Comparison of ENCODE assay signal across 23 cellular contexts in the genomic region with DNA sequence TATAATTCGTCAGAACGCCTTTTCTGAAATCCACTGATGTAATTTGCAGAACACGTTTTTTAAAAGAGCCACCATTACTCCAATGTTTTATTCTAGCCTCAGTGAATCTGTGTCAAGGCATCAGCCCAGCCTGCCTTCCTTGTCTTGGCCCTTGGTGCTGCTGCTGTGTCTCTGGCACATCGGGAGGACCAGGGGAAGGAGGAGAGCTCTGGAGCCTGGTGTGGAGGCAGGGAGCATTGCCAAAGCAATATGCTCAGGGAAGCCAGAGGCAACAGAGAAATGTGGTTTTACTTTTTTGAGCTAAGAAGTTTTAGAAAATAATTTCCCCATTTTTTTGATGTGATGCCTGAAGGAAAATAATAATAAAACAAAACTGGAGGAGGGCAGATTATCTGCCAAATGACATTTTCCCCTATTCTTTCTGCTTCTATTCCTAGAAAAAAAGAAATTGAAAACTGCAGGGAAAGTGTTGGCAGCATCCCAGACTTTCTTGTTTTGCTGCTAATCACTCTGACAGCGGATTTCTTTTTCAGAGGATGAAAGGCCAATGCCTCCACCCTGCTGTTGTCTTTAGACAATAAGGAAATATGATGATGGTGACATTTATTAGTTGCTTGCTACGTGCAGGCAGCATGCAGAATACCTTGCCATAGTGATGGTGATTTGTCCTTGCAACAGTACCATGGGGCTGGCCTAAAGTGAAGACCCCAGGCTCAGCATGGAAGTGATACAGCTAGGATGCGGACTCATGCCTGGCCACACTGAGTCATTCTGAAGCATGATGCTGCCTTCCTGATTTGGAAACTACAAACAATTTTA.
A peak's percentile ranks its signal among the peaks of the same experiment; 100 is the strongest.
DNase-seq lines count a peak whose midpoint lies in the region; ATAC-seq and TF ChIP-seq lines count a peak whose summit lies in the region.
"Had no signal": no experiment of that assay in that cellular context is flagged by ENCODE, and none has a peak within 500 bp of the region (broad histone marks: within the 10 kb centered on the region; RNA-seq: fewer than 3 reads in every experiment).

No MANE protein-coding gene starts in this region.

- H3F3A ChIP-seq in SK-N-SH (replicated peaks; ENCODE audit: insufficient read depth) = no peaks in the 10 kb centered on the region

- no peaks in the 10 kb centered on the region for H3K4me1 ChIP-seq in SK-N-SH (ENCODE audit: control insufficient read depth in 1 of 2, insufficient read depth in 2 of 2, low read depth in 1 of 2, low read length in 1 of 2)
- peaks cover 10% of the 10 kb centered on the region for H3K4me1 ChIP-seq in vagina
- H3K4me1 ChIP-seq: lower lobe of right lung, prostate gland, SJCRH30 had no signal

- TF ChIP-seq CTCF in SK-N-SH (IDR thresholded peaks at IDR 0.05) (no peak), astrocyte of the cerebellum (IDR thresholded peaks at IDR 0.05; ENCODE audit: low read depth, low read length, missing control alignments) (no peak), vagina (IDR thresholded peaks at IDR 0.05) (no peak)
- no peak for TF ChIP-seq CTCF in activated CD8-positive, alpha-beta T cell treated with anti-CD3 and anti-CD28 coated beads for 36 hours (IDR thresholded peaks at IDR 0.05)

- no peak for TF ChIP-seq EP300 in SK-N-SH (IDR thresholded peaks at IDR 0.05; ENCODE audit: borderline replicate concordance in 1 of 2, low read depth in 1 of 2, low read length in 1 of 2)

- no peaks in the 10 kb centered on the region for H3K4me1 Mint-ChIP-seq in activated CD8-positive, alpha-beta T cell treated with anti-CD3 and anti-CD28 coated beads for 36 hours (ENCODE audit: low read depth)
- H3K4me1 Mint-ChIP-seq: CD14-positive monocyte; naive thymus-derived CD8-positive, alpha-beta T cell; stimulated activated naive B cell treated with anti-CD40 and anti-IgM and Interleukin-4, amounts not matched to agents 10 μg/mL and 1 μg/mL and 100 μg/mL, for 72 hours had no signal

- no peaks in the 10 kb centered on the region for H3K9me2 ChIP-seq in SK-N-SH

- ATAC-seq in SK-N-SH treated with all-trans-retinoic acid at 6 μM for 48 hours = no peak
- no peak for ATAC-seq in activated CD8-positive, alpha-beta T cell treated with anti-CD3 and anti-CD28 coated beads for 36 hours
- no peak for ATAC-seq in GM21737 (IDR thresholded peaks at IDR 0.05; ENCODE audit: unreplicated experiment)
- ATAC-seq: activated CD4-positive, CD25-positive, alpha-beta regulatory T cell treated with anti-CD3 and anti-CD28 coated beads, Interleukin-2, amount 50 U/mL, for 24 hours; gastrocnemius medialis; lower lobe of right lung; naive thymus-derived CD8-positive, alpha-beta T cell; stimulated activated naive B cell treated with anti-CD40 and anti-IgM and Interleukin-4, amounts not matched to agents 10 μg/mL and 1 μg/mL and 100 μg/mL, for 72 hours had no signal

- H3K4me3 ChIP-seq in SK-N-SH (ENCODE audit: low read depth in 2 of 2, low read length in 1 of 2) (no peak overlapping the region), astrocyte of the cerebellum (ENCODE audit: low read depth, low read length) (no peak overlapping the region), vagina (no peak overlapping the region)
- H3K4me3 ChIP-seq: gastrocnemius medialis, lower lobe of right lung, prostate gland, SJCRH30, transverse colon had no signal

- no peak for TF ChIP-seq RAD21 in SK-N-SH (IDR thresholded peaks at IDR 0.05; ENCODE audit: low read length)

- H3K27ac Mint-ChIP-seq in activated CD8-positive, alpha-beta T cell treated with anti-CD3 and anti-CD28 coated beads for 36 hours = no peak overlapping the region
- H3K27ac Mint-ChIP-seq: activated T-helper 2 cell treated with anti-CD3 and anti-CD28 coated beads, Interferon-gamma antibody, Interleukin-2, Interleukin-4, amounts not matched to agents 10 μg/mL and 5 μg/mL and 100 μg/mL, durations not matched to agents 14 hours and 24 hours and 36 hours; CD14-positive monocyte; naive thymus-derived CD8-positive, alpha-beta T cell; stimulated activated naive B cell treated with anti-CD40 and anti-IgM and Interleukin-4, amounts not matched to agents 10 μg/mL and 1 μg/mL and 100 μg/mL, for 72 hours; T-helper 2 cell treated with Interferon-gamma antibody and Interleukin-4, amounts not matched to agents 5 μg/mL and 100 μg/mL, for 36 hours had no signal

- H4K20me1 ChIP-seq in SK-N-SH (ENCODE audit: insufficient read depth) = no peaks in the 10 kb centered on the region

- no peaks in the 10 kb centered on the region for H3K9me3 Mint-ChIP-seq in activated CD8-positive, alpha-beta T cell treated with anti-CD3 and anti-CD28 coated beads for 36 hours
- H3K9me3 Mint-ChIP-seq: activated T-helper 2 cell treated with anti-CD3 and anti-CD28 coated beads, Interferon-gamma antibody, Interleukin-2, Interleukin-4, amounts not matched to agents 10 μg/mL and 5 μg/mL and 100 μg/mL, durations not matched to agents 14 hours and 24 hours and 36 hours; T-helper 2 cell treated with Interferon-gamma antibody and Interleukin-4, amounts not matched to agents 5 μg/mL and 100 μg/mL, for 36 hours had no signal

- H3K79me2 ChIP-seq in SK-N-SH (ENCODE audit: insufficient read depth) = no peaks in the 10 kb centered on the region

- no peaks in the 10 kb centered on the region for H3K36me3 ChIP-seq in SK-N-SH (replicated peaks in 1 of 2; ENCODE audit: control insufficient read depth in 1 of 2, insufficient read depth in 2 of 2, low read length in 1 of 2)
- H3K36me3 ChIP-seq in vagina = no peaks in the 10 kb centered on the region
- H3K36me3 ChIP-seq: gastrocnemius medialis, lower lobe of right lung, prostate gland, SJCRH30, transverse colon had no signal

- H3K4me3 Mint-ChIP-seq in activated CD8-positive, alpha-beta T cell treated with anti-CD3 and anti-CD28 coated beads for 36 hours = no peak overlapping the region
- H3K4me3 Mint-ChIP-seq: CD14-positive monocyte; naive thymus-derived CD8-positive, alpha-beta T cell; stimulated activated naive B cell treated with anti-CD40 and anti-IgM and Interleukin-4, amounts not matched to agents 10 μg/mL and 1 μg/mL and 100 μg/mL, for 72 hours; T-helper 2 cell treated with Interferon-gamma antibody and Interleukin-4, amounts not matched to agents 5 μg/mL and 100 μg/mL, for 36 hours had no signal

- in situ Hi-C loops in astrocyte of the cerebellum (cut with HindIII; ENCODE audit: low sequenced_read_pairs) = no loop called here

- TF ChIP-seq POLR2A in vagina (IDR thresholded peaks at IDR 0.05) = no peak

- H3K4me2 ChIP-seq in SK-N-SH = 0 out of 2 replicates have a peak overlapping the region, but pooled peaks have one; percentile 27

- DNase-seq in SK-N-SH (no peak), astrocyte of the cerebellum (ENCODE audit: low read depth) (peak; percentile 19), inferior parietal cortex (ENCODE audit: extremely low spot score) (peak; percentile 5), vagina (ENCODE audit: extremely low spot score in 2 of 2) (no peak), middle frontal gyrus (ENCODE audit: extremely low spot score, low spot score) (no peak)
- no peak for DNase-seq in activated CD8-positive, alpha-beta T cell treated with anti-CD3 and anti-CD28 coated beads for 36 hours
- DNase-seq: 8988T; amniotic stem cell; gastrocnemius medialis; lower lobe of right lung; naive thymus-derived CD8-positive, alpha-beta T cell; NCI-H2029; NCI-H526 treated with DMSO at 0.1 percent for 48 hours; SJCRH30; stimulated activated naive B cell treated with anti-CD40 and anti-IgM and Interleukin-4, amounts not matched to agents 10 μg/mL and 1 μg/mL and 100 μg/mL, for 72 hours; transverse colon had no signal

- H3K27me3 ChIP-seq in SK-N-SH (ENCODE audit: insufficient read depth) = no peaks in the 10 kb centered on the region
- H3K27me3 ChIP-seq in vagina = no peaks in the 10 kb centered on the region
- H3K27me3 ChIP-seq: gastrocnemius medialis, SJCRH30, transverse colon had no signal

- H3K36me3 Mint-ChIP-seq in activated CD8-positive, alpha-beta T cell treated with anti-CD3 and anti-CD28 coated beads for 36 hours (ENCODE audit: low read depth) = no peaks in the 10 kb centered on the region
- H3K36me3 Mint-ChIP-seq: CD14-positive monocyte; naive thymus-derived CD8-positive, alpha-beta T cell had no signal

- H3K27me3 Mint-ChIP-seq in activated CD8-positive, alpha-beta T cell treated with anti-CD3 and anti-CD28 coated beads for 36 hours = no peaks in the 10 kb centered on the region

- H3K9ac ChIP-seq in SK-N-SH = no peak overlapping the region

- H3K27ac ChIP-seq in SK-N-SH (ENCODE audit: low read depth in 2 of 2, low read length in 1 of 2) (no peak overlapping the region), vagina (peak overlapping the region; percentile 37)
- H3K27ac ChIP-seq: gastrocnemius medialis, lower lobe of right lung, prostate gland, SJCRH30, transverse colon had no signal

- POLR2A ChIA-PET in SK-N-SH (lab: Yijun Ruan, JAX) = no interaction called here
- POLR2A ChIA-PET in activated CD8-positive, alpha-beta T cell treated with anti-CD3 and anti-CD28 coated beads for 36 hours (lab: Charles Lee) = no interaction called here

- intact Hi-C loops in vagina (cut with DNase I) = no loop called here
- intact Hi-C loops in activated CD8-positive, alpha-beta T cell treated with anti-CD3 and anti-CD28 coated beads for 36 hours (cut with micrococcal nuclease) = no loop called here

- CTCF ChIA-PET in SK-N-SH (lab: Yijun Ruan, JAX) = no interaction called here
- CTCF ChIA-PET in activated CD8-positive, alpha-beta T cell treated with anti-CD3 and anti-CD28 coated beads for 36 hours (lab: Charles Lee) = no interaction called here

- 16% methylated on average over 7 of the region's 7 CpGs for WGBS in SK-N-SH (ENCODE audit: low lambda C conversion rate)

- H3K9me3 ChIP-seq in SK-N-SH (0 out of 2 replicates have a peak, but pooled peaks cover 5% of the 10 kb centered on the region), vagina (no peaks in the 10 kb centered on the region)
- H3K9me3 ChIP-seq: gastrocnemius medialis, prostate gland, SJCRH30, transverse colon had no signal

- no peak overlapping the region; the same call in 1 of the 2 replicates for H2AFZ ChIP-seq in SK-N-SH (ENCODE audit: low read depth)

TF ChIP-seq in SK-N-SH, 30 proteins besides CTCF, POLR2A, EP300 and RAD21 (continues in another document):
- no peak for TF ChIP-seq JUND (IDR thresholded peaks at IDR 0.05)

TF ChIP-seq in SK-N-SH treated with all-trans-retinoic acid at 6 μM for 48 hours, 23 proteins besides CTCF, POLR2A, EP300 and RAD21 (continues in another document):
- TF ChIP-seq CREB5 (CRISPR knock-in tag; IDR thresholded peaks at IDR 0.05; ENCODE audit: low read depth) = no peak
- TF ChIP-seq CSDC2 (CRISPR knock-in tag; IDR thresholded peaks at IDR 0.05) = no peak

Comparison
In these comparisons a context has a peak if more than half of its experiments do, and no peak if none do; other contexts are left out.
1. DNase-seq: peak in astrocyte of the cerebellum (single experiment) and inferior parietal cortex (single experiment); none in SK-N-SH (single experiment), vagina (0 of 2), activated CD8-positive, alpha-beta T cell treated with anti-CD3 and anti-CD28 coated beads for 36 hours (single experiment) and middle frontal gyrus (single experiment).